ENCODE assay signal across 21 cellular contexts in genomic region chr14:80978403-80978802, GRCh38. TPM values are rescaled to one million over a fixed set of nuclear protein-coding genes. Genes with fewer than 3 reads are reported as not detected.
DNase-seq lines count a peak whose midpoint lies in the region; ATAC-seq, FAIRE-seq and TF ChIP-seq lines count a peak whose summit lies in the region.
"Had no signal": no experiment of that assay in that cellular context is flagged by ENCODE, and none has a peak within 500 bp of the region (broad histone marks: within the 10 kb centered on the region; RNA-seq: fewer than 3 reads in every experiment).

No MANE protein-coding gene starts in this region.

- peaks cover 18% of the 10 kb centered on the region for H3K4me1 Mint-ChIP-seq in activated CD4-positive, alpha-beta memory T cell treated with anti-CD3 and anti-CD28 coated beads for 36 hours (ENCODE audit: low read depth)
- H3K4me1 Mint-ChIP-seq: nephron progenitor cell had no signal

- peak overlapping the region; percentile 47 for H3K4me2 ChIP-seq in KMS-11
- H3K4me2 ChIP-seq in HepG2 (ENCODE audit: low read depth, low read length), result no peak overlapping the region

- H3K9ac ChIP-seq in KMS-11 (no peak overlapping the region), HepG2 (ENCODE audit: insufficient read depth, low read depth, low read length) (no peak overlapping the region)

- no peak for TF ChIP-seq CTCF in KMS-11 (conservative IDR thresholded peaks at IDR 0.05; ENCODE audit: low read depth, low read length)
- no peak for TF ChIP-seq CTCF in HepG2 (CRISPR knock-in tag; IDR thresholded peaks at IDR 0.05)

- H3K4me3 Mint-ChIP-seq in activated CD4-positive, alpha-beta memory T cell treated with anti-CD3 and anti-CD28 coated beads for 36 hours, result no peak overlapping the region
- H3K4me3 Mint-ChIP-seq: activated naive CD4-positive, alpha-beta T cell treated with anti-CD3 and anti-CD28 coated beads, Interleukin-2, amount 50 U/mL, for 24 hours; nephron progenitor cell had no signal

- in situ Hi-C loops in HepG2 (cut with HindIII; ENCODE audit: extremely low pct_ligation_motif_present, low pct_unique_long_range_greater_than_20kb), result no loop called here

- DNase-seq in stimulated activated CD4-positive, alpha-beta T cell treated with anti-CD3 and anti-CD28 coated beads, Interleukin-15, amount 100 ng/mL, for 24 hours, result peak; percentile 4
- no peak for DNase-seq in stimulated activated CD4-positive, alpha-beta T cell treated with anti-CD3 and anti-CD28 coated beads, Interleukin-12 subunit alpha, Interleukin-12 subunit beta, amount 100 ng/mL, for 4 hours
- peak; percentile 41 for DNase-seq in activated CD4-positive, alpha-beta memory T cell treated with anti-CD3 and anti-CD28 coated beads for 36 hours
- DNase-seq in urothelium cell line (ENCODE audit: low spot score) (no peak), HepG2 (ENCODE audit: low spot score) (no peak), SHP77 (lab: John Stamatoyannopoulos, UW) (no peak)
- DNase-seq: brain microvascular endothelial cell; C1 segment of cervical spinal cord; foreskin melanocyte; NCI-H1930; NCI-H510A; nephron progenitor cell; SHP77 treated with DMSO at 0.1 percent for 48 hours; stimulated activated CD8-positive, alpha-beta memory T cell treated with anti-CD3 and anti-CD28 coated beads, Interleukin-4, amount 100 ng/mL, for 48 hours had no signal

- H4K20me1 ChIP-seq in KMS-11 (ENCODE audit: insufficient read depth) (no peaks in the 10 kb centered on the region), HepG2 (ENCODE audit: insufficient read depth, low read length) (no peaks in the 10 kb centered on the region)

- TF ChIP-seq RAD21 in HepG2 (CRISPR knock-in tag; IDR thresholded peaks at IDR 0.05), result no peak

- H3K4me3 ChIP-seq in KMS-11 (IDR thresholded peaks at IDR 0.05; ENCODE audit: insufficient read depth, low read depth, low read length) (no peak overlapping the region), HepG2 (replicated peaks in 1 of 3; ENCODE audit: insufficient read depth in 1 of 3, low read depth in 2 of 3, low read length in 3 of 3) (no peak overlapping the region)
- H3K4me3 ChIP-seq: thoracic aorta had no signal

- intact Hi-C loops in activated CD4-positive, alpha-beta memory T cell treated with anti-CD3 and anti-CD28 coated beads for 36 hours (cut with micrococcal nuclease), result no loop called here
- intact Hi-C loops in HepG2 (cut with micrococcal nuclease; ENCODE audit: unreplicated experiment), result no loop called here

- H3K9me3 Mint-ChIP-seq in activated CD4-positive, alpha-beta memory T cell treated with anti-CD3 and anti-CD28 coated beads for 36 hours, result no peaks in the 10 kb centered on the region
- H3K9me3 Mint-ChIP-seq: activated naive CD4-positive, alpha-beta T cell treated with anti-CD3 and anti-CD28 coated beads, Interleukin-2, amount 50 U/mL, for 24 hours; nephron progenitor cell had no signal

- H3K79me2 ChIP-seq in KMS-11 (ENCODE audit: insufficient read depth, low read depth) (no peaks in the 10 kb centered on the region), HepG2 (ENCODE audit: insufficient read depth, low read length) (no peaks in the 10 kb centered on the region)

- no peak for TF ChIP-seq POLR2A in HepG2 (IDR thresholded peaks at IDR 0.05; ENCODE audit: insufficient read depth in 1 of 2, low read depth in 2 of 2, low read length in 2 of 2)

- 0% methylated on average over 2 of the region's 2 CpGs for WGBS in HepG2 (ENCODE audit: low lambda C conversion rate)

- H3K4me1 ChIP-seq in KMS-11 (ENCODE audit: low read depth, poor library complexity, severe bottlenecking) (peaks cover 40% of the 10 kb centered on the region), HepG2 (ENCODE audit: insufficient read depth, low read length) (no peaks in the 10 kb centered on the region)

- CTCF ChIA-PET in activated CD4-positive, alpha-beta memory T cell treated with anti-CD3 and anti-CD28 coated beads for 36 hours (lab: Charles Lee), result interaction anchor here (0.6 to 9.6 kb wide), 8 partner anchors 8 to 36 kb away, joined by 3 to 84 read pairs (median 4); partner anchors contain the start of gene TSHR
- CTCF ChIA-PET in HepG2 (lab: Yijun Ruan, JAX; ENCODE audit: low intra/inter-chr PET ratio, low total read pairs), result no interaction called here

- BruUV-seq in HepG2 (replicated peaks; lab: Mats Ljungman, UMichigan), result no TSS peak

- no peak overlapping the region for H3K27ac Mint-ChIP-seq in activated CD4-positive, alpha-beta memory T cell treated with anti-CD3 and anti-CD28 coated beads for 36 hours
- H3K27ac Mint-ChIP-seq: activated naive CD4-positive, alpha-beta T cell treated with anti-CD3 and anti-CD28 coated beads, Interleukin-2, amount 50 U/mL, for 24 hours; nephron progenitor cell; progenitor cell of endocrine pancreas had no signal

- peaks cover under 1% of the 10 kb centered on the region for H3K27me3 Mint-ChIP-seq in activated CD4-positive, alpha-beta memory T cell treated with anti-CD3 and anti-CD28 coated beads for 36 hours

- H2AFZ ChIP-seq in KMS-11 (ENCODE audit: low read depth) (no peak overlapping the region), HepG2 (ENCODE audit: low read length) (no peak overlapping the region)

- POLR2A ChIA-PET in activated CD4-positive, alpha-beta memory T cell treated with anti-CD3 and anti-CD28 coated beads for 36 hours (lab: Charles Lee), result interaction anchor here (1.2 kb wide), 1 partner anchor 10 kb away, joined by 3 read pairs; no protein-coding TSS in a partner anchor
- POLR2A ChIA-PET in HepG2 (lab: Yijun Ruan, JAX), result no interaction called here

- FAIRE-seq in urothelium cell line (lab: Jason Lieb, UNC) (no peak), HepG2 (lab: Jason Lieb, UNC) (no peak)

- TF ChIP-seq EP300 in HepG2 (IDR thresholded peaks at IDR 0.05; ENCODE audit: low read depth in 2 of 2, low read length in 2 of 2) (no peak), HepG2 (CRISPR knock-in tag; IDR thresholded peaks at IDR 0.05; ENCODE audit: borderline replicate concordance) (no peak)

- H3K27ac ChIP-seq in KMS-11 (peak overlapping the region; percentile 54), HepG2 (ENCODE audit: extremely low read length, insufficient read depth, low read length) (no peak overlapping the region)
- H3K27ac ChIP-seq: brain microvascular endothelial cell, thoracic aorta had no signal

- H3K36me3 ChIP-seq in KMS-11 (ENCODE audit: insufficient read depth) (no peaks in the 10 kb centered on the region), HepG2 (replicated peaks in 1 of 2; ENCODE audit: control insufficient read depth in 1 of 2, insufficient read depth in 2 of 2, low read length in 2 of 2) (no peaks in the 10 kb centered on the region)
- H3K36me3 ChIP-seq: brain microvascular endothelial cell, thoracic aorta had no signal

- H3K9me3 ChIP-seq in HepG2 (ENCODE audit: low read length), result no peaks in the 10 kb centered on the region
- H3K9me3 ChIP-seq: thoracic aorta had no signal

- H3K27me3 ChIP-seq in KMS-11 (ENCODE audit: insufficient read depth, low read depth), result no peaks in the 10 kb centered on the region
- 0 out of 5 replicates have a peak, but pooled peaks cover 0 to 7% of the 10 kb centered on the region in 2 experiments for H3K27me3 ChIP-seq in HepG2 (ENCODE audit: control insufficient read depth in 1 of 2, insufficient read depth in 2 of 2, low read length in 2 of 2)
- H3K27me3 ChIP-seq: brain microvascular endothelial cell had no signal

- no peak for ATAC-seq in HepG2

- H3K36me3 Mint-ChIP-seq in activated CD4-positive, alpha-beta memory T cell treated with anti-CD3 and anti-CD28 coated beads for 36 hours, result no peaks in the 10 kb centered on the region
- H3K36me3 Mint-ChIP-seq: activated naive CD4-positive, alpha-beta T cell treated with anti-CD3 and anti-CD28 coated beads, Interleukin-2, amount 50 U/mL, for 24 hours had no signal

RNA-seq across cellular contexts. Expression of gene TSHR, which starts 23.0 kb away (rescaled TPM):
- total RNA-seq in activated CD4-positive, alpha-beta memory T cell treated with anti-CD3 and anti-CD28 coated beads for 36 hours, result not detected
- total RNA-seq in HepG2 (2016; rRNA removed; fragmentation: Illumina TruSeq; extraction: Trizol), result not detected in 2 replicates
- total RNA-seq in HepG2 (2016; cell fraction: cytosol; rRNA removed; fragmentation: Illumina TruSeq; extraction: Trizol; ENCODE audit: low read depth), result not detected in 2 replicates
- not detected in 2 replicates for total RNA-seq in HepG2 (2016; cell fraction: insoluble cytoplasmic fraction; rRNA removed; fragmentation: Illumina TruSeq; extraction: Trizol)
- not detected in 2 replicates for total RNA-seq in HepG2 (2016; cell fraction: membrane; rRNA removed; fragmentation: Illumina TruSeq; extraction: Trizol)
- not detected in 2 replicates for total RNA-seq in HepG2 (2016; cell fraction: nucleus; rRNA removed; fragmentation: Illumina TruSeq; extraction: Trizol)
- not detected in 2 replicates for polyA plus RNA-seq in HepG2 (2011; rRNA removed)
- polyA plus RNA-seq in HepG2 (2011; cell fraction: cytosol; rRNA removed), result not detected in 2 replicates
- polyA plus RNA-seq in HepG2 (2011; cell fraction: nucleus; rRNA removed), result not detected in 2 replicates
- 0.07 TPM in 1 of 2 replicates, not detected in the other for polyA plus RNA-seq in HepG2 (2012)
- not detected in 2 replicates for polyA plus RNA-seq in HepG2 (2016; cell fraction: cytosol; fragmentation: Illumina TruSeq; extraction: Trizol; ENCODE audit: low read depth)
- polyA plus RNA-seq in HepG2 (2016; cell fraction: insoluble cytoplasmic fraction; fragmentation: Illumina TruSeq; extraction: Trizol; ENCODE audit: low read depth), result not detected in 2 replicates
- polyA plus RNA-seq in HepG2 (2016; cell fraction: membrane; fragmentation: Illumina TruSeq; extraction: Trizol; ENCODE audit: low read depth), result not detected in 2 replicates
- polyA plus RNA-seq in HepG2 (2016; cell fraction: nucleus; fragmentation: Illumina TruSeq; extraction: Trizol; ENCODE audit: insufficient read depth, low read depth), result not detected in 2 replicates
- not detected in 2 replicates for polyA minus RNA-seq in HepG2 (2011; rRNA and poly(A)+ RNA removed; ENCODE audit: low replicate concordance)
- not detected in 2 replicates for polyA minus RNA-seq in HepG2 (2011; cell fraction: cytosol; rRNA and poly(A)+ RNA removed)
- polyA minus RNA-seq in HepG2 (2011; cell fraction: nucleus; rRNA and poly(A)+ RNA removed), result not detected in 2 replicates
- total RNA-seq: H4, HT1080, M059J, progenitor cell of endocrine pancreas had no signal

RNA-seq across cellular contexts. Expression of gene CEP128, which starts 36.9 kb away (rescaled TPM):
- total RNA-seq in activated CD4-positive, alpha-beta memory T cell treated with anti-CD3 and anti-CD28 coated beads for 36 hours, result 10 to 100 TPM; 19.4 to 22.8 TPM
- total RNA-seq in HepG2 (2016; rRNA removed; fragmentation: Illumina TruSeq; extraction: Trizol), result 5.5 and 7.5 TPM in 2 replicates
- total RNA-seq in HepG2 (2016; cell fraction: cytosol; rRNA removed; fragmentation: Illumina TruSeq; extraction: Trizol; ENCODE audit: low read depth), result 35.7 and 38.7 TPM in 2 replicates
- 3.9 and 7.0 TPM in 2 replicates for total RNA-seq in HepG2 (2016; cell fraction: insoluble cytoplasmic fraction; rRNA removed; fragmentation: Illumina TruSeq; extraction: Trizol)
- 7.7 and 11.7 TPM in 2 replicates for total RNA-seq in HepG2 (2016; cell fraction: membrane; rRNA removed; fragmentation: Illumina TruSeq; extraction: Trizol)
- 19.0 and 23.5 TPM in 2 replicates for total RNA-seq in HepG2 (2016; cell fraction: nucleus; rRNA removed; fragmentation: Illumina TruSeq; extraction: Trizol)
- polyA plus RNA-seq in HepG2 (2011; rRNA removed), result 0.99 and 1.3 TPM in 2 replicates
- polyA plus RNA-seq in HepG2 (2011; cell fraction: cytosol; rRNA removed), result 0.47 and 0.65 TPM in 2 replicates
- polyA plus RNA-seq in HepG2 (2011; cell fraction: nucleus; rRNA removed), result 3.1 and 4.3 TPM in 2 replicates
- polyA plus RNA-seq in HepG2 (2012), result 1.0 and 1.3 TPM in 2 replicates
- 0.60 and 0.68 TPM in 2 replicates for polyA plus RNA-seq in HepG2 (2016; cell fraction: cytosol; fragmentation: Illumina TruSeq; extraction: Trizol; ENCODE audit: low read depth)
- 3.3 and 4.2 TPM in 2 replicates for polyA plus RNA-seq in HepG2 (2016; cell fraction: insoluble cytoplasmic fraction; fragmentation: Illumina TruSeq; extraction: Trizol; ENCODE audit: low read depth)
- 1.0 and 1.2 TPM in 2 replicates for polyA plus RNA-seq in HepG2 (2016; cell fraction: membrane; fragmentation: Illumina TruSeq; extraction: Trizol; ENCODE audit: low read depth)
- 6.7 and 9.1 TPM in 2 replicates for polyA plus RNA-seq in HepG2 (2016; cell fraction: nucleus; fragmentation: Illumina TruSeq; extraction: Trizol; ENCODE audit: insufficient read depth, low read depth)
- polyA minus RNA-seq in HepG2 (2011; rRNA and poly(A)+ RNA removed; ENCODE audit: low replicate concordance), result 5.3 and 24.3 TPM in 2 replicates
- polyA minus RNA-seq in HepG2 (2011; cell fraction: cytosol; rRNA and poly(A)+ RNA removed), result 3.1 and 3.4 TPM in 2 replicates
- polyA minus RNA-seq in HepG2 (2011; cell fraction: nucleus; rRNA and poly(A)+ RNA removed), result 14.8 and 17.5 TPM in 2 replicates

Comparison
In these comparisons a context has a peak if more than half of its experiments do, and no peak if none do; other contexts are left out.
1. DNase-seq: peak in stimulated activated CD4-positive, alpha-beta T cell treated with anti-CD3 and anti-CD28 coated beads, Interleukin-15, amount 100 ng/mL, for 24 hours (single experiment) and activated CD4-positive, alpha-beta memory T cell treated with anti-CD3 and anti-CD28 coated beads for 36 hours (single experiment); none in stimulated activated CD4-positive, alpha-beta T cell treated with anti-CD3 and anti-CD28 coated beads, Interleukin-12 subunit alpha, Interleukin-12 subunit beta, amount 100 ng/mL, for 4 hours (single experiment), urothelium cell line (single experiment), HepG2 (single experiment) and SHP77 (0 of 2).